ENCODE assay signal across 9 cellular contexts in genomic region chr19:7928334-7928706, GRCh38. TPM values are rescaled to one million over a fixed set of nuclear protein-coding genes. Genes with fewer than 3 reads are reported as not detected.
DNase-seq lines count a peak whose midpoint lies in the region; ATAC-seq, FAIRE-seq and TF ChIP-seq lines count a peak whose summit lies in the region.
"Had no signal": no experiment of that assay in that cellular context is flagged by ENCODE, and none has a peak within 500 bp of the region (broad histone marks: within the 10 kb centered on the region; RNA-seq: fewer than 3 reads in every experiment).

No MANE protein-coding gene starts in this region.

- no peak overlapping the region for H3K4me2 ChIP-seq in HepG2 (ENCODE audit: low read depth, low read length)

- no peak overlapping the region for H3K4me3 ChIP-seq in CD4-positive, CD25-positive, alpha-beta regulatory T cell (ENCODE audit: low read depth, low read length)
- no peak overlapping the region for H3K4me3 ChIP-seq in HepG2 (replicated peaks in 1 of 3; ENCODE audit: insufficient read depth in 1 of 3, low read depth in 2 of 3, low read length in 3 of 3)

- H2AFZ ChIP-seq in HepG2 (ENCODE audit: low read length): no peak overlapping the region

- H3K36me3 ChIP-seq in CD4-positive, CD25-positive, alpha-beta regulatory T cell (ENCODE audit: control insufficient read depth, insufficient read depth, low read length): peaks cover 19% of the 10 kb centered on the region
- peaks cover 17 to 30% of the 10 kb centered on the region in 2 experiments; a peak in 4 of 5 replicates for H3K36me3 ChIP-seq in HepG2 (replicated peaks in 1 of 2; ENCODE audit: control insufficient read depth in 1 of 2, insufficient read depth in 2 of 2, low read length in 2 of 2)

- TF ChIP-seq POLR2A in HepG2 (IDR thresholded peaks at IDR 0.05; ENCODE audit: insufficient read depth in 1 of 2, low read depth in 2 of 2, low read length in 2 of 2): no peak

- H3K79me2 ChIP-seq in HepG2 (ENCODE audit: insufficient read depth, low read length): no peaks in the 10 kb centered on the region

- POLR2A ChIA-PET in MCF 10A (lab: Yijun Ruan, JAX): interaction anchor here (0.6 to 5.2 kb wide), 14 partner anchors 8 to 393 kb away, joined by 3 to 56 read pairs (median 4); partner anchors contain the start of genes LRRC8E, MAP2K7, NDUFA7 and PET100
- POLR2A ChIA-PET in HepG2 (lab: Yijun Ruan, JAX): interaction anchor here (1.3 to 5.2 kb wide), 3 partner anchors 8 to 97 kb away, joined by 3 to 57 read pairs (median 34); partner anchors contain the start of genes SNAPC2 and TIMM44

- no peaks in the 10 kb centered on the region for H3K9me3 ChIP-seq in CD4-positive, CD25-positive, alpha-beta regulatory T cell (ENCODE audit: control insufficient read depth in 2 of 2, low read length in 2 of 2)
- H3K9me3 ChIP-seq in HepG2 (ENCODE audit: low read length): no peaks in the 10 kb centered on the region

- in situ Hi-C loops in HepG2 (cut with HindIII; ENCODE audit: extremely low pct_ligation_motif_present, low pct_unique_long_range_greater_than_20kb): no loop called here

- DNase-seq in CD4-positive, CD25-positive, alpha-beta regulatory T cell: no peak
- DNase-seq in MCF 10A (ENCODE audit: unreplicated experiment) (no peak), neural crest cell (ENCODE audit: low read depth, low spot score) (no peak), HepG2 (ENCODE audit: low spot score) (no peak), NCI-H128 (lab: John Stamatoyannopoulos, UW; ENCODE audit: unreplicated experiment) (no peak), NCI-H146 treated with DMSO at 0.1 percent for 48 hours (lab: John Stamatoyannopoulos, UW; ENCODE audit: unreplicated experiment) (no peak)
- DNase-seq: activated gamma-delta T cell, NCI-H1417, small intestine had no signal

- TF ChIP-seq CTCF in MCF 10A (IDR thresholded peaks at IDR 0.05; ENCODE audit: unreplicated experiment) (no peak), neural crest cell (conservative IDR thresholded peaks at IDR 0.05) (no peak), HepG2 (CRISPR knock-in tag; IDR thresholded peaks at IDR 0.05) (no peak)

- H3K4me3 Mint-ChIP-seq in CD4-positive, CD25-positive, alpha-beta regulatory T cell: peak overlapping the region in 3 of 4 donors; percentile 3 to 82 (median 71)
- H3K4me3 Mint-ChIP-seq in MCF 10A (ENCODE audit: unreplicated experiment) (peak overlapping the region; percentile 62), neural crest cell (peak overlapping the region; percentile 73)

- intact Hi-C loops in MCF 10A (cut with micrococcal nuclease) (no loop called here), HepG2 (cut with micrococcal nuclease; ENCODE audit: unreplicated experiment) (no loop called here)

- no peak for ATAC-seq in CD4-positive, CD25-positive, alpha-beta regulatory T cell (ENCODE audit: low read depth in 2 of 2)
- no peak for ATAC-seq in HepG2

- no peak for FAIRE-seq in HepG2 (lab: Jason Lieb, UNC)
- FAIRE-seq: small intestine had no signal

- H3K27ac ChIP-seq in CD4-positive, CD25-positive, alpha-beta regulatory T cell (ENCODE audit: insufficient read depth, low read length, poor library complexity, severe bottlenecking): no peak overlapping the region
- no peak overlapping the region for H3K27ac ChIP-seq in HepG2 (ENCODE audit: extremely low read length, insufficient read depth, low read length)

- CTCF ChIA-PET in MCF 10A (lab: Yijun Ruan, JAX): interaction anchor here (0.6 to 2.2 kb wide), 10 partner anchors 8 to 592 kb away, joined by 3 to 14 read pairs (median 4); partner anchors contain the start of genes SNAPC2 and TIMM44
- CTCF ChIA-PET in HepG2 (lab: Yijun Ruan, JAX; ENCODE audit: low intra/inter-chr PET ratio, low total read pairs): no interaction called here

- BruUV-seq in MCF 10A (replicated peaks; lab: Mats Ljungman, UMichigan) (no TSS peak), HepG2 (replicated peaks; lab: Mats Ljungman, UMichigan) (no TSS peak)

- H3K4me1 Mint-ChIP-seq in CD4-positive, CD25-positive, alpha-beta regulatory T cell: peaks cover 0 to 21% (median 2%) of the 10 kb centered on the region in 4 donors
- H3K4me1 Mint-ChIP-seq in MCF 10A (ENCODE audit: insufficient read depth, unreplicated experiment) (peaks cover 13% of the 10 kb centered on the region), neural crest cell (peaks cover 19% of the 10 kb centered on the region)

- H3K4me1 ChIP-seq in CD4-positive, CD25-positive, alpha-beta regulatory T cell (ENCODE audit: control insufficient read depth, insufficient read depth, low read length, poor library complexity, severe bottlenecking): peaks cover 14% of the 10 kb centered on the region
- no peaks in the 10 kb centered on the region for H3K4me1 ChIP-seq in HepG2 (ENCODE audit: insufficient read depth, low read length)

- no peaks in the 10 kb centered on the region for H3K27me3 ChIP-seq in CD4-positive, CD25-positive, alpha-beta regulatory T cell (ENCODE audit: control insufficient read depth, insufficient read depth, low read length)
- H3K27me3 ChIP-seq in HepG2 (ENCODE audit: control insufficient read depth in 1 of 2, insufficient read depth in 2 of 2, low read length in 2 of 2): no peaks in the 10 kb centered on the region

- H4K20me1 ChIP-seq in HepG2 (ENCODE audit: insufficient read depth, low read length): no peaks in the 10 kb centered on the region

- no peaks in the 10 kb centered on the region for H3K36me3 Mint-ChIP-seq in CD4-positive, CD25-positive, alpha-beta regulatory T cell
- H3K36me3 Mint-ChIP-seq in MCF 10A (ENCODE audit: insufficient read depth, unreplicated experiment) (peaks cover 61% of the 10 kb centered on the region), neural crest cell (ENCODE audit: low read depth) (no peaks in the 10 kb centered on the region)

- TF ChIP-seq EP300 in HepG2 (IDR thresholded peaks at IDR 0.05; ENCODE audit: low read depth in 2 of 2, low read length in 2 of 2): no peak
- TF ChIP-seq EP300 in HepG2 (CRISPR knock-in tag; IDR thresholded peaks at IDR 0.05; ENCODE audit: borderline replicate concordance): no peak

- no peak overlapping the region for H3K27ac Mint-ChIP-seq in CD4-positive, CD25-positive, alpha-beta regulatory T cell
- peak overlapping the region; percentile 93 for H3K27ac Mint-ChIP-seq in MCF 10A (ENCODE audit: low read depth, unreplicated experiment)
- no peak overlapping the region for H3K27ac Mint-ChIP-seq in neural crest cell (ENCODE audit: unreplicated experiment)

- TF ChIP-seq RAD21 in HepG2 (CRISPR knock-in tag; IDR thresholded peaks at IDR 0.05): no peak

- H3K9me3 Mint-ChIP-seq in CD4-positive, CD25-positive, alpha-beta regulatory T cell: no peaks in the 10 kb centered on the region
- H3K9me3 Mint-ChIP-seq in MCF 10A (ENCODE audit: unreplicated experiment) (no peaks in the 10 kb centered on the region), neural crest cell (no peaks in the 10 kb centered on the region)

- H3K9ac ChIP-seq in HepG2 (ENCODE audit: insufficient read depth, low read depth, low read length): no peak overlapping the region

- no peaks in the 10 kb centered on the region for H3K27me3 Mint-ChIP-seq in CD4-positive, CD25-positive, alpha-beta regulatory T cell
- H3K27me3 Mint-ChIP-seq in MCF 10A (ENCODE audit: insufficient read depth, unreplicated experiment) (no peaks in the 10 kb centered on the region), neural crest cell (ENCODE audit: low read depth) (peaks cover 8% of the 10 kb centered on the region)

- WGBS in HepG2 (ENCODE audit: low lambda C conversion rate): 96% methylated on average over 9 of the region's 9 CpGs

RNA-seq across cellular contexts. Expression of gene CTXN1, which starts 2.4 kb away (rescaled TPM):
- not detected for total RNA-seq in CD4-positive, CD25-positive, alpha-beta regulatory T cell
- polyA plus RNA-seq in CD4-positive, CD25-positive, alpha-beta regulatory T cell: not detected
- total RNA-seq in MCF 10A (2022) (4.0 and 5.2 TPM in 2 replicates), neural crest cell (129 and 130 TPM in 2 replicates), HepG2 (2016; rRNA removed; fragmentation: Illumina TruSeq; extraction: Trizol) (0.11 and 0.36 TPM in 2 replicates)
- total RNA-seq in HepG2 (2016; cell fraction: cytosol; rRNA removed; fragmentation: Illumina TruSeq; extraction: Trizol; ENCODE audit: low read depth): 0.35 and 0.71 TPM in 2 replicates
- total RNA-seq in HepG2 (2016; cell fraction: insoluble cytoplasmic fraction; rRNA removed; fragmentation: Illumina TruSeq; extraction: Trizol): 0.15 and 0.26 TPM in 2 replicates
- 0.71 and 0.83 TPM in 2 replicates for total RNA-seq in HepG2 (2016; cell fraction: membrane; rRNA removed; fragmentation: Illumina TruSeq; extraction: Trizol)
- not detected in 2 replicates for total RNA-seq in HepG2 (2016; cell fraction: nucleus; rRNA removed; fragmentation: Illumina TruSeq; extraction: Trizol)
- polyA plus RNA-seq in HepG2 (2011; rRNA removed): 0.12 TPM in 1 of 2 replicates, not detected in the other
- 0.09 and 0.27 TPM in 2 replicates for polyA plus RNA-seq in HepG2 (2011; cell fraction: cytosol; rRNA removed)
- 0.13 and 0.17 TPM in 2 replicates for polyA plus RNA-seq in HepG2 (2011; cell fraction: nucleus; rRNA removed)
- not detected in 2 replicates for polyA plus RNA-seq in HepG2 (2012)
- polyA plus RNA-seq in HepG2 (2016; cell fraction: cytosol; fragmentation: Illumina TruSeq; extraction: Trizol; ENCODE audit: low read depth): 4.0 and 4.4 TPM in 2 replicates
- 1.2 and 1.6 TPM in 2 replicates for polyA plus RNA-seq in HepG2 (2016; cell fraction: insoluble cytoplasmic fraction; fragmentation: Illumina TruSeq; extraction: Trizol; ENCODE audit: low read depth)
- 3.9 and 4.4 TPM in 2 replicates for polyA plus RNA-seq in HepG2 (2016; cell fraction: membrane; fragmentation: Illumina TruSeq; extraction: Trizol; ENCODE audit: low read depth)
- polyA plus RNA-seq in HepG2 (2016; cell fraction: nucleus; fragmentation: Illumina TruSeq; extraction: Trizol; ENCODE audit: insufficient read depth, low read depth): 0.75 and 1.4 TPM in 2 replicates
- polyA minus RNA-seq in HepG2 (2011; rRNA and poly(A)+ RNA removed; ENCODE audit: low replicate concordance): 0.12 and 1.4 TPM in 2 replicates
- polyA minus RNA-seq in HepG2 (2011; cell fraction: cytosol; rRNA and poly(A)+ RNA removed): 0.62 TPM in 1 of 2 replicates, not detected in the other
- 0.39 TPM in 1 of 2 replicates, not detected in the other for polyA minus RNA-seq in HepG2 (2011; cell fraction: nucleus; rRNA and poly(A)+ RNA removed)

RNA-seq across cellular contexts. Expression of gene SNAPC2, which starts 8.2 kb away (rescaled TPM):
- total RNA-seq in CD4-positive, CD25-positive, alpha-beta regulatory T cell: 12.1 TPM
- polyA plus RNA-seq in CD4-positive, CD25-positive, alpha-beta regulatory T cell: 10 to 100 TPM; 14.3 to 22.1 (median 17.2) TPM
- 24.1 and 27.1 TPM in 2 replicates for total RNA-seq in MCF 10A (2022)
- total RNA-seq in neural crest cell: 19.1 and 19.5 TPM in 2 replicates
- total RNA-seq in HepG2 (2016; rRNA removed; fragmentation: Illumina TruSeq; extraction: Trizol): 9.5 and 10.2 TPM in 2 replicates
- 3.3 and 4.0 TPM in 2 replicates for total RNA-seq in HepG2 (2016; cell fraction: cytosol; rRNA removed; fragmentation: Illumina TruSeq; extraction: Trizol; ENCODE audit: low read depth)
- total RNA-seq in HepG2 (2016; cell fraction: insoluble cytoplasmic fraction; rRNA removed; fragmentation: Illumina TruSeq; extraction: Trizol): 8.2 and 10.9 TPM in 2 replicates
- total RNA-seq in HepG2 (2016; cell fraction: membrane; rRNA removed; fragmentation: Illumina TruSeq; extraction: Trizol): 6.9 and 7.4 TPM in 2 replicates
- total RNA-seq in HepG2 (2016; cell fraction: nucleus; rRNA removed; fragmentation: Illumina TruSeq; extraction: Trizol): 3.7 and 5.2 TPM in 2 replicates
- 12.7 and 14.9 TPM in 2 replicates for polyA plus RNA-seq in HepG2 (2011; rRNA removed)
- polyA plus RNA-seq in HepG2 (2011; cell fraction: cytosol; rRNA removed): 8.4 and 15.7 TPM in 2 replicates
- 12.8 and 13.8 TPM in 2 replicates for polyA plus RNA-seq in HepG2 (2011; cell fraction: nucleus; rRNA removed)
- 11.7 and 16.4 TPM in 2 replicates for polyA plus RNA-seq in HepG2 (2012)
- 3.7 and 4.1 TPM in 2 replicates for polyA plus RNA-seq in HepG2 (2016; cell fraction: cytosol; fragmentation: Illumina TruSeq; extraction: Trizol; ENCODE audit: low read depth)
- polyA plus RNA-seq in HepG2 (2016; cell fraction: insoluble cytoplasmic fraction; fragmentation: Illumina TruSeq; extraction: Trizol; ENCODE audit: low read depth): 11.2 and 15.9 TPM in 2 replicates
- polyA plus RNA-seq in HepG2 (2016; cell fraction: membrane; fragmentation: Illumina TruSeq; extraction: Trizol; ENCODE audit: low read depth): 6.9 and 8.4 TPM in 2 replicates
- polyA plus RNA-seq in HepG2 (2016; cell fraction: nucleus; fragmentation: Illumina TruSeq; extraction: Trizol; ENCODE audit: insufficient read depth, low read depth): 13.1 and 13.7 TPM in 2 replicates
- 8.5 and 12.6 TPM in 2 replicates for polyA minus RNA-seq in HepG2 (2011; rRNA and poly(A)+ RNA removed; ENCODE audit: low replicate concordance)
- polyA minus RNA-seq in HepG2 (2011; cell fraction: cytosol; rRNA and poly(A)+ RNA removed): 7.2 and 7.8 TPM in 2 replicates
- 1.7 and 4.4 TPM in 2 replicates for polyA minus RNA-seq in HepG2 (2011; cell fraction: nucleus; rRNA and poly(A)+ RNA removed)

RNA-seq across cellular contexts. Expression of gene TGFBR3L, which starts 13.7 kb away (rescaled TPM):
- 1.1 TPM for total RNA-seq in CD4-positive, CD25-positive, alpha-beta regulatory T cell
- not detected for polyA plus RNA-seq in CD4-positive, CD25-positive, alpha-beta regulatory T cell
- total RNA-seq in MCF 10A (2022): 3.3 and 4.5 TPM in 2 replicates
- 0.32 and 0.44 TPM in 2 replicates for total RNA-seq in neural crest cell
- total RNA-seq in HepG2 (2016; rRNA removed; fragmentation: Illumina TruSeq; extraction: Trizol): 0.83 and 1.0 TPM in 2 replicates
- total RNA-seq in HepG2 (2016; cell fraction: cytosol; rRNA removed; fragmentation: Illumina TruSeq; extraction: Trizol; ENCODE audit: low read depth): 3.2 and 3.7 TPM in 2 replicates
- 0.56 and 1.1 TPM in 2 replicates for total RNA-seq in HepG2 (2016; cell fraction: insoluble cytoplasmic fraction; rRNA removed; fragmentation: Illumina TruSeq; extraction: Trizol)
- 1.6 and 2.1 TPM in 2 replicates for total RNA-seq in HepG2 (2016; cell fraction: membrane; rRNA removed; fragmentation: Illumina TruSeq; extraction: Trizol)
- 0.81 TPM in 1 of 2 replicates, not detected in the other for total RNA-seq in HepG2 (2016; cell fraction: nucleus; rRNA removed; fragmentation: Illumina TruSeq; extraction: Trizol)
- 0.14 and 0.20 TPM in 2 replicates for polyA plus RNA-seq in HepG2 (2011; rRNA removed)
- 0.25 and 0.55 TPM in 2 replicates for polyA plus RNA-seq in HepG2 (2011; cell fraction: cytosol; rRNA removed)
- polyA plus RNA-seq in HepG2 (2011; cell fraction: nucleus; rRNA removed): 1.0 and 1.6 TPM in 2 replicates
- 0.25 and 0.69 TPM in 2 replicates for polyA plus RNA-seq in HepG2 (2012)
- 7.2 and 8.1 TPM in 2 replicates for polyA plus RNA-seq in HepG2 (2016; cell fraction: cytosol; fragmentation: Illumina TruSeq; extraction: Trizol; ENCODE audit: low read depth)
- polyA plus RNA-seq in HepG2 (2016; cell fraction: insoluble cytoplasmic fraction; fragmentation: Illumina TruSeq; extraction: Trizol; ENCODE audit: low read depth): 0.49 and 1.4 TPM in 2 replicates
- polyA plus RNA-seq in HepG2 (2016; cell fraction: membrane; fragmentation: Illumina TruSeq; extraction: Trizol; ENCODE audit: low read depth): 4.1 and 4.2 TPM in 2 replicates
- polyA plus RNA-seq in HepG2 (2016; cell fraction: nucleus; fragmentation: Illumina TruSeq; extraction: Trizol; ENCODE audit: insufficient read depth, low read depth): 0.90 and 1.3 TPM in 2 replicates
- polyA minus RNA-seq in HepG2 (2011; rRNA and poly(A)+ RNA removed; ENCODE audit: low replicate concordance): 0.30 and 1.5 TPM in 2 replicates
- not detected in 2 replicates for polyA minus RNA-seq in HepG2 (2011; cell fraction: cytosol; rRNA and poly(A)+ RNA removed)
- polyA minus RNA-seq in HepG2 (2011; cell fraction: nucleus; rRNA and poly(A)+ RNA removed): not detected in 2 replicates

RNA-seq across cellular contexts. Expression of gene TIMM44, which starts 15.1 kb away (rescaled TPM):
- total RNA-seq in CD4-positive, CD25-positive, alpha-beta regulatory T cell: 72.5 TPM
- polyA plus RNA-seq in CD4-positive, CD25-positive, alpha-beta regulatory T cell: 10 to 100 TPM; 14.0 to 16.5 (median 15.0) TPM
- total RNA-seq in MCF 10A (2022): 91.3 and 142 TPM in 2 replicates
- 95.9 and 97.6 TPM in 2 replicates for total RNA-seq in neural crest cell
- 71.5 and 72.6 TPM in 2 replicates for total RNA-seq in HepG2 (2016; rRNA removed; fragmentation: Illumina TruSeq; extraction: Trizol)
- total RNA-seq in HepG2 (2016; cell fraction: cytosol; rRNA removed; fragmentation: Illumina TruSeq; extraction: Trizol; ENCODE audit: low read depth): 23.8 and 25.0 TPM in 2 replicates
- 59.2 and 70.8 TPM in 2 replicates for total RNA-seq in HepG2 (2016; cell fraction: insoluble cytoplasmic fraction; rRNA removed; fragmentation: Illumina TruSeq; extraction: Trizol)
- 31.0 and 35.7 TPM in 2 replicates for total RNA-seq in HepG2 (2016; cell fraction: membrane; rRNA removed; fragmentation: Illumina TruSeq; extraction: Trizol)
- total RNA-seq in HepG2 (2016; cell fraction: nucleus; rRNA removed; fragmentation: Illumina TruSeq; extraction: Trizol): 41.7 and 54.7 TPM in 2 replicates
- polyA plus RNA-seq in HepG2 (2011; rRNA removed): 42.9 and 49.4 TPM in 2 replicates
- 40.3 and 70.3 TPM in 2 replicates for polyA plus RNA-seq in HepG2 (2011; cell fraction: cytosol; rRNA removed)
- 178 and 215 TPM in 2 replicates for polyA plus RNA-seq in HepG2 (2011; cell fraction: nucleus; rRNA removed)
- polyA plus RNA-seq in HepG2 (2012): 41.7 and 52.2 TPM in 2 replicates
- 15.4 and 19.2 TPM in 2 replicates for polyA plus RNA-seq in HepG2 (2016; cell fraction: cytosol; fragmentation: Illumina TruSeq; extraction: Trizol; ENCODE audit: low read depth)
- polyA plus RNA-seq in HepG2 (2016; cell fraction: insoluble cytoplasmic fraction; fragmentation: Illumina TruSeq; extraction: Trizol; ENCODE audit: low read depth): 61.4 and 63.3 TPM in 2 replicates
- 24.0 and 26.3 TPM in 2 replicates for polyA plus RNA-seq in HepG2 (2016; cell fraction: membrane; fragmentation: Illumina TruSeq; extraction: Trizol; ENCODE audit: low read depth)
- 95.7 and 103 TPM in 2 replicates for polyA plus RNA-seq in HepG2 (2016; cell fraction: nucleus; fragmentation: Illumina TruSeq; extraction: Trizol; ENCODE audit: insufficient read depth, low read depth)
- 45.9 and 52.0 TPM in 2 replicates for polyA minus RNA-seq in HepG2 (2011; rRNA and poly(A)+ RNA removed; ENCODE audit: low replicate concordance)
- 25.5 and 34.2 TPM in 2 replicates for polyA minus RNA-seq in HepG2 (2011; cell fraction: cytosol; rRNA and poly(A)+ RNA removed)
- polyA minus RNA-seq in HepG2 (2011; cell fraction: nucleus; rRNA and poly(A)+ RNA removed): 41.6 and 45.6 TPM in 2 replicates

RNA-seq across cellular contexts. Expression of gene MAP2K7, which starts 24.6 kb away (rescaled TPM):
- 93.4 TPM for total RNA-seq in CD4-positive, CD25-positive, alpha-beta regulatory T cell
- 1 to 10 TPM; 1.7 to 3.7 (median 2.6) TPM for polyA plus RNA-seq in CD4-positive, CD25-positive, alpha-beta regulatory T cell
- total RNA-seq in MCF 10A (2022) (30.5 and 36.3 TPM in 2 replicates), neural crest cell (48.1 and 50.7 TPM in 2 replicates), HepG2 (2016; rRNA removed; fragmentation: Illumina TruSeq; extraction: Trizol) (8.7 and 10.8 TPM in 2 replicates)
- 3.9 and 4.1 TPM in 2 replicates for total RNA-seq in HepG2 (2016; cell fraction: cytosol; rRNA removed; fragmentation: Illumina TruSeq; extraction: Trizol; ENCODE audit: low read depth)
- total RNA-seq in HepG2 (2016; cell fraction: insoluble cytoplasmic fraction; rRNA removed; fragmentation: Illumina TruSeq; extraction: Trizol): 7.6 and 11.7 TPM in 2 replicates
- total RNA-seq in HepG2 (2016; cell fraction: membrane; rRNA removed; fragmentation: Illumina TruSeq; extraction: Trizol): 11.5 and 13.1 TPM in 2 replicates
- total RNA-seq in HepG2 (2016; cell fraction: nucleus; rRNA removed; fragmentation: Illumina TruSeq; extraction: Trizol): 8.3 and 8.5 TPM in 2 replicates
- polyA plus RNA-seq in HepG2 (2011; rRNA removed): 9.0 and 14.8 TPM in 2 replicates
- polyA plus RNA-seq in HepG2 (2011; cell fraction: cytosol; rRNA removed): 8.8 and 11.2 TPM in 2 replicates
- 42.0 and 50.6 TPM in 2 replicates for polyA plus RNA-seq in HepG2 (2011; cell fraction: nucleus; rRNA removed)
- polyA plus RNA-seq in HepG2 (2012): 17.3 and 19.9 TPM in 2 replicates
- 3.9 and 4.4 TPM in 2 replicates for polyA plus RNA-seq in HepG2 (2016; cell fraction: cytosol; fragmentation: Illumina TruSeq; extraction: Trizol; ENCODE audit: low read depth)
- 10.5 and 15.1 TPM in 2 replicates for polyA plus RNA-seq in HepG2 (2016; cell fraction: insoluble cytoplasmic fraction; fragmentation: Illumina TruSeq; extraction: Trizol; ENCODE audit: low read depth)
- polyA plus RNA-seq in HepG2 (2016; cell fraction: membrane; fragmentation: Illumina TruSeq; extraction: Trizol; ENCODE audit: low read depth): 8.5 and 10.6 TPM in 2 replicates
- polyA plus RNA-seq in HepG2 (2016; cell fraction: nucleus; fragmentation: Illumina TruSeq; extraction: Trizol; ENCODE audit: insufficient read depth, low read depth): 25.7 and 31.5 TPM in 2 replicates
- 17.6 and 23.5 TPM in 2 replicates for polyA minus RNA-seq in HepG2 (2011; rRNA and poly(A)+ RNA removed; ENCODE audit: low replicate concordance)
- polyA minus RNA-seq in HepG2 (2011; cell fraction: cytosol; rRNA and poly(A)+ RNA removed): 10.0 and 13.0 TPM in 2 replicates
- polyA minus RNA-seq in HepG2 (2011; cell fraction: nucleus; rRNA and poly(A)+ RNA removed): 11.2 and 11.7 TPM in 2 replicates

Comparison
In these comparisons a context has a peak if more than half of its experiments do, and no peak if none do; other contexts are left out.
1. RNA of gene CTXN1, which starts 2.4 kb away (total RNA-seq): 129 to 130 TPM in neural crest cell; 4.0 to 5.2 TPM in MCF 10A, 0.11 to 0.83 TPM in HepG2 and not detected in CD4-positive, CD25-positive, alpha-beta regulatory T cell (single experiment); every median in the first group is over 10 times any median in the second.
2. Peak in every context shown above with its lines, with median percentiles within 50 percentile points of each other: H3K4me3 Mint-ChIP-seq.